ENCODE assay signal across 32 cellular contexts in the genomic region with DNA sequence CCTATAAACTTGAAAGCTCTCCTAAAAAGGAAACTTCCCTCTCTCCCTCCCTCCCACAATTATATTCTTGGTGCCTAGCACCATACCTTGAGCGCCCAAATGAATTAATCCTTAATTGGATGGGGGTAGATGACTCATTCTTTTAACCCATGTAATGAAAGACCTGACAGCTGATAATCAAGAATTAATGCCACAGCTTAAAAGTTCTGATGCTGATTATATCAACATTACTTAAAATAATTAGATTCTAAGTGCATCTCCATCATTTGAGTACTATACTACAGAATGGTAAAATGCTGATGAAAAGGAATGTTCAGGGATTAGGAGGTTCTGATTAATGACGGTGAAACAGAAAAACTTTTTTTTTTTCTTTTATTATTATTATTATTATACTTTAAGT.
"Had no signal": no experiment of that assay in that cellular context is flagged by ENCODE, and none has a peak within 500 bp of the region (broad histone marks: within the 10 kb centered on the region; RNA-seq: fewer than 3 reads in every experiment).

No MANE protein-coding gene starts in this region.

- DNase-seq: activated B cell treated with CpG ODN at 0.5 μM for 24 hours; activated CD4-positive, alpha-beta memory T cell treated with anti-CD3 and anti-CD28 coated beads for 36 hours; activated CD4-positive, alpha-beta T cell treated with anti-CD3 and anti-CD28 coated beads for 4 hours; activated CD4-positive, alpha-beta T cell treated with anti-CD3 and anti-CD28 coated beads, Interleukin-2, amount 10 ng/mL, durations not matched to agents 24 days and 14 days; activated CD4-positive, alpha-beta T cell treated with anti-CD3 and anti-CD28 coated beads, Interleukin-2, amount 50 U/mL, for 1 hour; activated CD4-positive, alpha-beta T cell treated with anti-CD3 and anti-CD28 coated beads, Interleukin-2, amount 50 U/mL, for 4 hours; activated CD4-positive, CD25-positive, alpha-beta regulatory T cell treated with anti-CD3 and anti-CD28 coated beads, Interleukin-2, amount 50 U/mL, for 72 hours; activated CD8-positive, alpha-beta memory T cell treated with anti-CD3 and anti-CD28 coated beads, Interleukin-2, amount 50 U/mL, for 4 hours; activated CD8-positive, alpha-beta T cell treated with anti-CD3 and anti-CD28 coated beads for 36 hours; activated effector memory CD4-positive, alpha-beta T cell treated with anti-CD3 and anti-CD28 coated beads, Interleukin-2, amount 50 U/mL, for 16 hours; activated gamma-delta T cell treated with Interleukin-2 at 50 U/mL for 16 hours; activated naive CD4-positive, alpha-beta T cell; activated naive CD4-positive, alpha-beta T cell treated with anti-CD3 and anti-CD28 coated beads for 36 hours; activated naive CD4-positive, alpha-beta T cell treated with anti-CD3 and anti-CD28 coated beads, Interleukin-2, amount 50 U/mL, for 16 hours; activated naive CD8-positive, alpha-beta T cell treated with anti-CD3 and anti-CD28 coated beads for 36 hours; activated T-cell treated with anti-CD3 and anti-CD28 coated beads for 4 hours; activated T-cell treated with anti-CD3 and anti-CD28 coated beads, Interleukin-2, amount 50 U/mL, for 1 hour; activated T-cell treated with anti-CD3 and anti-CD28 coated beads, Interleukin-2, amount 50 U/mL, for 4 hours; activated T-cell treated with anti-CD3 and anti-CD28 coated beads, Interleukin-2, amount 50 U/mL, for 72 hours; adrenal gland; amniotic stem cell; aorta; body of pancreas; brain microvascular endothelial cell; central memory CD4-positive, alpha-beta T cell; T-helper 2 cell; T-helper 9 cell had no signal

- H3K27ac ChIP-seq: adrenal gland, body of pancreas, brain microvascular endothelial cell, breast epithelium, VCaP had no signal

- H3K27me3 ChIP-seq: adrenal gland, body of pancreas, brain microvascular endothelial cell, breast epithelium had no signal

- FAIRE-seq: TTC549 had no signal

- H3K9me3 ChIP-seq: adrenal gland, body of pancreas, breast epithelium had no signal

- H3K4me1 ChIP-seq: adrenal gland, body of pancreas, breast epithelium had no signal

- H3K36me3 ChIP-seq: adrenal gland, brain microvascular endothelial cell, breast epithelium had no signal

- H3K4me3 ChIP-seq: adrenal gland, body of pancreas, breast epithelium had no signal

- ATAC-seq: activated CD8-positive, alpha-beta T cell treated with anti-CD3 and anti-CD28 coated beads for 36 hours; activated naive CD4-positive, alpha-beta T cell treated with anti-CD3 and anti-CD28 coated beads, Interleukin-2, amount 50 U/mL, for 72 hours; activated T-cell treated with anti-CD3 and anti-CD28 coated beads, Interleukin-2, amount 50 U/mL, for 4 hours; activated T-cell treated with anti-CD3 and anti-CD28 coated beads, Interleukin-2, amount 50 U/mL, for 72 hours; activated T-helper 17 cell treated with anti-CD3 and anti-CD28 coated beads, Interleukin-2, amount 50 U/mL, for 72 hours; body of pancreas had no signal
